ENCODE assay signal across 27 cellular contexts in the genomic region with DNA sequence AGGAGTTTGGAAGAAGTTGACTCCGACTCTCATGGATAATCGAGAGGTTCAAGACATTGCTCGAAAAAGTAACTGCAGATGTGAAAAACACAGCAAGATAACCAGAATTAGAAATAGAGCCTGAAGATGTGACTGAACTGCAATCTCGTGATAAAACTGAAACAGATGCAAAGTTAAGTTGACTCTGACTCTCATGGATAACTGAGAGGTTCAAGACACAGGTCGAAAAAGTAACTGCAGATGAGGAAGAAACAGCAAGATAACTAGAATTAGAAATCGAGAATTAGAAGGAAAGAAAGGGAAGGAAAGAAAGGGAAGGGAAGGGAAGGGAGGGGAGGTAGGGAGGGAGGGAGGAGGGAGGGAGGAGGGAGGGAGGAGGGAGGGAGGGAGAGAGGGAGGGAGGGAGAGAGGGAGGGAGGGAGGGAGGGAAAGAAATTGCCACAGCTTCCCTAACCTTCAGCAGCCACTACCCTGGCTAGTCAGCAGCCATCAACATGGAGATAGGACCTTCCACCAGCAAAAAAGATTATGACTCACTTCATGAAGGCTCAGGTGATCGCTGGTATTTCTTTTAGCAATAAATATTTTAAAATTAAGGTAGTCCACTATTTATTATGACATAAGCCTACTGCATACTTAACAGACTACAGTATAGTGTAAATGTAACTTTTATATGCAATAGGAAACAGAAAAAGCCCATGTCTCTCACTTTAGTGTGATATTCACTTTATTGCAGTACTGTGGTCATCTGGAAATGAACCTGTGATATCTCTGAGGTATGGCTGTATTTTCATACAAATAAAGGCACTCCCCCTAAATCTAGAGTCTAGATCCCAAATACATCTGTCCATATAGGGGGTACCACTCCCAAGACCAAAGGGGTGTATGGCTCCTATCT.
DNase-seq lines count a peak whose midpoint lies in the region; ATAC-seq, FAIRE-seq and TF ChIP-seq lines count a peak whose summit lies in the region.
"Had no signal": no experiment of that assay in that cellular context is flagged by ENCODE, and none has a peak within 500 bp of the region (broad histone marks: within the 10 kb centered on the region; RNA-seq: fewer than 3 reads in every experiment).

No MANE protein-coding gene starts in this region.

- H3K4me3 Mint-ChIP-seq in T-helper 17 cell = peak overlapping the region; percentile 0
- H3K4me3 Mint-ChIP-seq in naive thymus-derived CD8-positive, alpha-beta T cell = peak overlapping the region in 6 of 10 donors; percentile 8 to 41 (median 28)
- H3K4me3 Mint-ChIP-seq: B cell had no signal

- POLR2A ChIA-PET in HepG2 (lab: Yijun Ruan, JAX) = no interaction called here
- POLR2A ChIA-PET in naive thymus-derived CD8-positive, alpha-beta T cell (lab: Charles Lee) = no interaction called here

- DNase-seq in HepG2 (ENCODE audit: low spot score) (no peak), right lobe of liver (no peak), T-helper 17 cell (no peak), substantia nigra (lab: John Stamatoyannopoulos, UW) (no peak)
- no peak for DNase-seq in naive thymus-derived CD8-positive, alpha-beta T cell
- DNase-seq: activated CD4-positive, alpha-beta T cell treated with anti-CD3 and anti-CD28 coated beads for 48 hours; activated naive CD4-positive, alpha-beta T cell treated with Interleukin-2 at 50 U/mL for 16 hours; aorta; Caco-2; cortex of kidney; KG1; MV-4-11; NCI-H1436 treated with DMSO at 0.1 percent for 48 hours; retina; Right ventricle myocardium superior; stimulated activated CD4-positive, alpha-beta T cell treated with anti-CD3 and anti-CD28 coated beads, Interleukin-2, amount 100 ng/mL, for 48 hours; T1000; upper lobe of right lung; WERI-Rb-1 had no signal

- no peak overlapping the region for H2AFZ ChIP-seq in HepG2 (ENCODE audit: low read length)

- intact Hi-C loops in HepG2 (cut with micrococcal nuclease; ENCODE audit: unreplicated experiment) (no loop called here), right lobe of liver (cut with DNase I) (loop anchor here in 1 of 2 donors (10.0 kb wide), 1 partner anchor 60 kb away; no protein-coding TSS in a partner anchor)

- TF ChIP-seq RAD21 in HepG2 (CRISPR knock-in tag; IDR thresholded peaks at IDR 0.05) = no peak

- H3K27ac ChIP-seq in HepG2 (ENCODE audit: extremely low read length, insufficient read depth, low read length) = no peak overlapping the region
- H3K27ac ChIP-seq in right lobe of liver = no peak overlapping the region
- H3K27ac ChIP-seq in substantia nigra (ENCODE audit: low read depth, low read length, poor library complexity, severe bottlenecking) = peak overlapping the region; percentile 52
- H3K27ac ChIP-seq: upper lobe of right lung, WERI-Rb-1 had no signal

- H3K27me3 Mint-ChIP-seq in T-helper 17 cell = no peaks in the 10 kb centered on the region
- H3K27me3 Mint-ChIP-seq in naive thymus-derived CD8-positive, alpha-beta T cell = no peaks in the 10 kb centered on the region
- H3K27me3 Mint-ChIP-seq: B cell had no signal

- H3K4me1 ChIP-seq in HepG2 (ENCODE audit: insufficient read depth, low read length) (peaks cover 26% of the 10 kb centered on the region), right lobe of liver (peaks cover 0 to 34% (median 0%) of the 10 kb centered on the region in 4 donors)
- H3K4me1 ChIP-seq: Caco-2 had no signal

- no peak for TF ChIP-seq POLR2A in HepG2 (IDR thresholded peaks at IDR 0.05; ENCODE audit: insufficient read depth in 1 of 2, low read depth in 2 of 2, low read length in 2 of 2)
- no peak for TF ChIP-seq POLR2A in right lobe of liver (IDR thresholded peaks at IDR 0.05)

- H3K79me2 ChIP-seq in HepG2 (ENCODE audit: insufficient read depth, low read length) = peaks cover 96% of the 10 kb centered on the region

- H3K9ac ChIP-seq in HepG2 (ENCODE audit: insufficient read depth, low read depth, low read length) = no peak overlapping the region

- BruUV-seq in HepG2 (replicated peaks; lab: Mats Ljungman, UMichigan) = no TSS peak

- TF ChIP-seq CTCF in HepG2 (CRISPR knock-in tag; IDR thresholded peaks at IDR 0.05) (no peak), right lobe of liver (IDR thresholded peaks at IDR 0.05) (no peak)

- H3K27me3 ChIP-seq in HepG2 (ENCODE audit: control insufficient read depth in 1 of 2, insufficient read depth in 2 of 2, low read length in 2 of 2) (no peaks in the 10 kb centered on the region), right lobe of liver (no peaks in the 10 kb centered on the region)
- H3K27me3 ChIP-seq: upper lobe of right lung had no signal

- 98% methylated on average over 7 of the region's 7 CpGs for WGBS in HepG2 (ENCODE audit: low lambda C conversion rate)
- WGBS in right lobe of liver (ENCODE audit: insufficient coverage, low coverage, low lambda C conversion rate, missing lambda C conversion rate) = 67% methylated on average over 7 of the region's 7 CpGs

- peaks cover 4% of the 10 kb centered on the region for H3K36me3 Mint-ChIP-seq in T-helper 17 cell (ENCODE audit: low read depth)
- H3K36me3 Mint-ChIP-seq in naive thymus-derived CD8-positive, alpha-beta T cell = peaks cover 0 to 29% (median 4%) of the 10 kb centered on the region in 3 donors

- TF ChIP-seq EP300 in HepG2 (IDR thresholded peaks at IDR 0.05; ENCODE audit: low read depth in 2 of 2, low read length in 2 of 2) (no peak), HepG2 (CRISPR knock-in tag; IDR thresholded peaks at IDR 0.05; ENCODE audit: borderline replicate concordance) (no peak)

- CTCF ChIA-PET in HepG2 (lab: Yijun Ruan, JAX; ENCODE audit: low intra/inter-chr PET ratio, low total read pairs) = no interaction called here

- H3K4me2 ChIP-seq in HepG2 (ENCODE audit: low read depth, low read length) = no peak overlapping the region

- H3K9me3 ChIP-seq in HepG2 (ENCODE audit: low read length) = no peaks in the 10 kb centered on the region
- H3K9me3 ChIP-seq in right lobe of liver = no peaks in the 10 kb centered on the region
- H3K9me3 ChIP-seq in T-helper 17 cell (ENCODE audit: control insufficient read depth, low read length, poor library complexity, severe bottlenecking) = no peaks in the 10 kb centered on the region
- H3K9me3 ChIP-seq: Caco-2, HAP-1, upper lobe of right lung had no signal

- peaks cover 0 to 9% of the 10 kb centered on the region in 2 experiments; a peak in 1 of 5 replicates for H3K36me3 ChIP-seq in HepG2 (replicated peaks in 1 of 2; ENCODE audit: control insufficient read depth in 1 of 2, insufficient read depth in 2 of 2, low read length in 2 of 2)
- no peaks in the 10 kb centered on the region for H3K36me3 ChIP-seq in right lobe of liver
- H3K36me3 ChIP-seq: HAP-1, upper lobe of right lung had no signal

- peaks cover 73% of the 10 kb centered on the region for H4K20me1 ChIP-seq in HepG2 (ENCODE audit: insufficient read depth, low read length)

- H3K4me1 Mint-ChIP-seq in T-helper 17 cell = peaks cover 77% of the 10 kb centered on the region
- peaks cover 46 to 94% (median 88%) of the 10 kb centered on the region in 4 donors for H3K4me1 Mint-ChIP-seq in naive thymus-derived CD8-positive, alpha-beta T cell

- no peak overlapping the region for H3K4me3 ChIP-seq in HepG2 (replicated peaks in 1 of 3; ENCODE audit: insufficient read depth in 1 of 3, low read depth in 2 of 3, low read length in 3 of 3)
- no peak overlapping the region for H3K4me3 ChIP-seq in right lobe of liver
- H3K4me3 ChIP-seq: HAP-1, upper lobe of right lung had no signal

- no peaks in the 10 kb centered on the region for H3K9me3 Mint-ChIP-seq in naive thymus-derived CD8-positive, alpha-beta T cell

- FAIRE-seq in HepG2 (lab: Jason Lieb, UNC) = no peak
- FAIRE-seq: frontal cortex, G401.6, HTR-8/SVneo had no signal

- H3K27ac Mint-ChIP-seq in T-helper 17 cell = peak overlapping the region; percentile 80
- peak overlapping the region in 7 of 10 donors; percentile 0 to 68 (median 30) for H3K27ac Mint-ChIP-seq in naive thymus-derived CD8-positive, alpha-beta T cell
- H3K27ac Mint-ChIP-seq: B cell had no signal

- ATAC-seq in HepG2 = no peak
- no peak for ATAC-seq in right lobe of liver
- no peak for ATAC-seq in T-helper 17 cell
- no peak for ATAC-seq in naive thymus-derived CD8-positive, alpha-beta T cell
- no peak for ATAC-seq in GM21367 (IDR thresholded peaks at IDR 0.05; ENCODE audit: unreplicated experiment)
- ATAC-seq in HG03432 (IDR thresholded peaks at IDR 0.05; ENCODE audit: unreplicated experiment) = no peak
- no peak for ATAC-seq in HG03354 (IDR thresholded peaks at IDR 0.05; ENCODE audit: poor library complexity, severe bottlenecking, unreplicated experiment)
- ATAC-seq: upper lobe of right lung had no signal

- in situ Hi-C loops in HepG2 (cut with HindIII; ENCODE audit: extremely low pct_ligation_motif_present, low pct_unique_long_range_greater_than_20kb) = no loop called here

TF ChIP-seq in HepG2, 621 proteins besides CTCF, POLR2A, EP300 and RAD21:
- no peak for TF ChIP-seq JDP2 (CRISPR knock-in tag; IDR thresholded peaks at IDR 0.05; ENCODE audit: borderline replicate concordance)
- no peak for TF ChIP-seq KDM5A (IDR thresholded peaks at IDR 0.05; ENCODE audit: borderline replicate concordance, low read length)
- peak; percentile 45 for TF ChIP-seq RBM22 (optimal IDR thresholded peaks at IDR 0.05; ENCODE audit: low read length)
- TF ChIP-seq PCBP1 (IDR thresholded peaks at IDR 0.05; ENCODE audit: borderline replicate concordance, low read depth, low read length) = peak; percentile 96
- peak; percentile 99 for TF ChIP-seq HNRNPK (IDR thresholded peaks at IDR 0.05; ENCODE audit: low read depth, low read length, poor library complexity, severe bottlenecking)
